ENCODE assay signal across 8 cellular contexts in the genomic region with DNA sequence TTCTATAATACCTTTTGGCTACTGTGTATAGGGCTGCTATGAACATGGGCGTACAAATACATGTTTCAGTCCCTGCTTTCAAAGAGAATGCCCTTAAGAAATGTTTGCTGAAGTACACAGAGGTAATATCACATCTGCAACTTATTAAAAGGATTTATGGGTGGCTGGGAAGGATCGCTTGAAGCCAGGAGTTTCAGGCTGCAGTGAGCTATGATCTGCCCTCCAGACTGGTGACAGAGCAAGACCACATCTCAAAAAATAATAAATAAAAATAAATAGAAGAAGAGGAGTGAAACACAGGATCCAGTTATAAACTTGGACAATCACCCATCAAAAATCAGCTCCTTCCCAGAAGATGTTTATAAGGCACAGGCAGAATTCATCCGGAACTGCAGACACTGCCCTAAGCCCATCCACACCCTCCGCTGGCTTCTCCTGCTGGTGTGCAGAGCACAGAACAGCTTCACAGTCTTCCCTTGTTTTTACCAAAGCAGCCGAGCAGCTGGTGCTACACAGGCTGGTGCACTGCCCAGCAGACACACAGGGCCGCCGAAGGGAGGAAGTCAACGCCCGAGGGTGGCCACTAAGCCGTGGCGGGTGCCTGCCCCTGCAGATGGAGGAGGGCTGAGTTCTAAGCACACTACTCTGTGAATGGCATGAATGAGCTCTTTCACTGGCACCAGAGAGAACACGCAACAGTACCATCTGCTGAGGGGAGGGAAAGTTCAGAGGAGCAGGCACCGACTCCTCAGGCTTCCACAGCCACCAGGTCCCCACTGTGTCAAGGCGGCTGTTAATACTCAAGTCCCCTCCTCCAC. TPM values are rescaled to one million over a fixed set of nuclear protein-coding genes. Genes with fewer than 3 reads are reported as not detected.
DNase-seq lines count a peak whose midpoint lies in the region; ATAC-seq and TF ChIP-seq lines count a peak whose summit lies in the region.

No MANE protein-coding gene starts in this region.

- no peaks in the 10 kb centered on the region for H3K9me3 ChIP-seq in CD4-positive, alpha-beta memory T cell (ENCODE audit: control insufficient read depth in 1 of 2, low read length in 2 of 2)
- H3K9me3 ChIP-seq in MG63: no peaks in the 10 kb centered on the region
- H3K9me3 ChIP-seq in hepatocyte (ENCODE audit: low read depth): no peaks in the 10 kb centered on the region

- peak overlapping the region in 7 of 8 donors; percentile 68 to 81 (median 72) for H3K4me3 Mint-ChIP-seq in CD4-positive, alpha-beta memory T cell
- H3K4me3 Mint-ChIP-seq in activated CD8-positive, alpha-beta T cell treated with anti-CD3 and anti-CD28 coated beads for 36 hours: peak overlapping the region; percentile 26
- peak overlapping the region; percentile 66 to 75 for H3K4me3 Mint-ChIP-seq in stimulated activated naive B cell treated with anti-CD40 and anti-IgM and Interleukin-4, amounts not matched to agents 10 μg/mL and 1 μg/mL and 100 μg/mL, for 72 hours

- H3K27me3 ChIP-seq in CD4-positive, alpha-beta memory T cell (ENCODE audit: insufficient read depth, low read length): no peaks in the 10 kb centered on the region
- H3K27me3 ChIP-seq in MG63 (no peaks in the 10 kb centered on the region), hepatocyte (no peaks in the 10 kb centered on the region)

- peak overlapping the region; percentile 14 for H3K27ac ChIP-seq in CD4-positive, alpha-beta memory T cell (ENCODE audit: low read depth, low read length)
- H3K27ac ChIP-seq in hepatocyte: peak overlapping the region; percentile 39

- peak overlapping the region; percentile 16 to 92 (median 67) for H3K27ac Mint-ChIP-seq in CD4-positive, alpha-beta memory T cell
- H3K27ac Mint-ChIP-seq in activated CD8-positive, alpha-beta T cell treated with anti-CD3 and anti-CD28 coated beads for 36 hours: peak overlapping the region; percentile 75
- peak overlapping the region; percentile 86 for H3K27ac Mint-ChIP-seq in stimulated activated naive B cell treated with anti-CD40 and anti-IgM and Interleukin-4, amounts not matched to agents 10 μg/mL and 1 μg/mL and 100 μg/mL, for 72 hours

- H3K9me2 ChIP-seq in hepatocyte (replicated peaks; ENCODE audit: insufficient read depth): no peaks in the 10 kb centered on the region

- POLR2A ChIA-PET in CD4-positive, alpha-beta memory T cell (lab: Charles Lee; ENCODE audit: partially characterized antibody): interaction anchor here (0.6 to 1.1 kb wide), 2 partner anchors 9 to 14 kb away, joined by 3 read pairs; no protein-coding TSS in a partner anchor
- POLR2A ChIA-PET in activated CD8-positive, alpha-beta T cell treated with anti-CD3 and anti-CD28 coated beads for 36 hours (lab: Charles Lee): interaction anchor here (0.7 to 4.4 kb wide), 4 partner anchors 14 to 88 kb away, joined by 3 to 15 read pairs (median 4); partner anchors contain the start of gene BRD4

- H3K36me3 Mint-ChIP-seq in CD4-positive, alpha-beta memory T cell: peaks cover 0 to 2% of the 10 kb centered on the region in 2 donors
- peaks cover 4% of the 10 kb centered on the region for H3K36me3 Mint-ChIP-seq in activated CD8-positive, alpha-beta T cell treated with anti-CD3 and anti-CD28 coated beads for 36 hours (ENCODE audit: low read depth)
- peaks cover 0 to 3% of the 10 kb centered on the region in 2 donors for H3K36me3 Mint-ChIP-seq in stimulated activated naive B cell treated with anti-CD40 and anti-IgM and Interleukin-4, amounts not matched to agents 10 μg/mL and 1 μg/mL and 100 μg/mL, for 72 hours

- H3K36me3 ChIP-seq in CD4-positive, alpha-beta memory T cell (ENCODE audit: insufficient read depth, low read length): no peaks in the 10 kb centered on the region
- H3K36me3 ChIP-seq in MG63: peaks cover 23% of the 10 kb centered on the region
- H3K36me3 ChIP-seq in hepatocyte (replicated peaks; ENCODE audit: insufficient read depth, low read depth): no peaks in the 10 kb centered on the region

- peaks cover 96% of the 10 kb centered on the region for H3K4me1 ChIP-seq in CD4-positive, alpha-beta memory T cell (ENCODE audit: insufficient read depth, low read length)
- peaks cover 82% of the 10 kb centered on the region for H3K4me1 ChIP-seq in hepatocyte (ENCODE audit: insufficient read depth)

- TF ChIP-seq CTCF in activated CD8-positive, alpha-beta T cell treated with anti-CD3 and anti-CD28 coated beads for 36 hours (IDR thresholded peaks at IDR 0.05): no peak
- no peak for TF ChIP-seq CTCF in hepatocyte (IDR thresholded peaks at IDR 0.05; ENCODE audit: poor library complexity)

- H4K20me1 ChIP-seq in hepatocyte (ENCODE audit: insufficient read depth, poor library complexity, severe bottlenecking): peaks cover 100% of the 10 kb centered on the region

- peaks cover 83 to 100% (median 93%) of the 10 kb centered on the region in 4 donors for H3K4me1 Mint-ChIP-seq in CD4-positive, alpha-beta memory T cell
- H3K4me1 Mint-ChIP-seq in activated CD8-positive, alpha-beta T cell treated with anti-CD3 and anti-CD28 coated beads for 36 hours (ENCODE audit: low read depth): peaks cover 95% of the 10 kb centered on the region
- H3K4me1 Mint-ChIP-seq in stimulated activated naive B cell treated with anti-CD40 and anti-IgM and Interleukin-4, amounts not matched to agents 10 μg/mL and 1 μg/mL and 100 μg/mL, for 72 hours: peaks cover 65 to 96% of the 10 kb centered on the region in 2 donors

- peak; percentile 13 for ATAC-seq in activated CD8-positive, alpha-beta T cell treated with anti-CD3 and anti-CD28 coated beads for 36 hours
- peak; percentile 70 to 74 for ATAC-seq in stimulated activated naive B cell treated with anti-CD40 and anti-IgM and Interleukin-4, amounts not matched to agents 10 μg/mL and 1 μg/mL and 100 μg/mL, for 72 hours (replicated peaks)
- no peak for ATAC-seq in GM21717 (IDR thresholded peaks at IDR 0.05; ENCODE audit: unreplicated experiment)

- peaks cover 100% of the 10 kb centered on the region for H3K79me2 ChIP-seq in hepatocyte

- CTCF ChIA-PET in CD4-positive, alpha-beta memory T cell (lab: Charles Lee; ENCODE audit: partially characterized antibody): interaction anchor here (1.2 to 2.4 kb wide), 2 partner anchors 9 to 10 kb away, joined by 3 to 8 read pairs; no protein-coding TSS in a partner anchor
- CTCF ChIA-PET in activated CD8-positive, alpha-beta T cell treated with anti-CD3 and anti-CD28 coated beads for 36 hours (lab: Charles Lee): interaction anchor here (1.9 kb wide), 1 partner anchor 29 kb away, joined by 6 read pairs; no protein-coding TSS in a partner anchor

- H3K4me3 ChIP-seq in CD4-positive, alpha-beta memory T cell (ENCODE audit: low read length in 2 of 2): no peak overlapping the region
- H3K4me3 ChIP-seq in MG63: no peak overlapping the region
- no peak overlapping the region for H3K4me3 ChIP-seq in hepatocyte

- intact Hi-C loops in CD4-positive, alpha-beta memory T cell (cut with micrococcal nuclease): loop anchor here (5.0 kb wide), 1 partner anchor 34 kb away; no protein-coding TSS in a partner anchor
- intact Hi-C loops in activated CD8-positive, alpha-beta T cell treated with anti-CD3 and anti-CD28 coated beads for 36 hours (cut with micrococcal nuclease): no loop called here

- 34% methylated on average over 14 of the region's 14 CpGs for WGBS in hepatocyte (ENCODE audit: low lambda C conversion rate, missing lambda C conversion rate)

- H2AFZ ChIP-seq in hepatocyte: no peak overlapping the region

- no peak for DNase-seq in CD4-positive, alpha-beta memory T cell
- DNase-seq in MG63 (peak; percentile 67), hepatocyte (ENCODE audit: low spot score) (no peak), NCI-H146 treated with DMSO at 0.1 percent for 48 hours (lab: John Stamatoyannopoulos, UW; ENCODE audit: unreplicated experiment) (no peak)
- DNase-seq in activated CD8-positive, alpha-beta T cell treated with anti-CD3 and anti-CD28 coated beads for 36 hours: no peak
- peak; percentile 35 for DNase-seq in stimulated activated naive B cell treated with anti-CD40 and anti-IgM and Interleukin-4, amounts not matched to agents 10 μg/mL and 1 μg/mL and 100 μg/mL, for 72 hours
- DNase-seq in stimulated activated CD4-positive, alpha-beta T cell treated with anti-CD3 and anti-CD28 coated beads, Interleukin-4, amount 100 ng/mL, for 4 hours: no peak

- H3K9me3 Mint-ChIP-seq in CD4-positive, alpha-beta memory T cell: no peaks in the 10 kb centered on the region
- H3K9me3 Mint-ChIP-seq in activated CD8-positive, alpha-beta T cell treated with anti-CD3 and anti-CD28 coated beads for 36 hours: no peaks in the 10 kb centered on the region
- H3K9me3 Mint-ChIP-seq in stimulated activated naive B cell treated with anti-CD40 and anti-IgM and Interleukin-4, amounts not matched to agents 10 μg/mL and 1 μg/mL and 100 μg/mL, for 72 hours: no peaks in the 10 kb centered on the region

- no peaks in the 10 kb centered on the region for H3K27me3 Mint-ChIP-seq in CD4-positive, alpha-beta memory T cell
- no peaks in the 10 kb centered on the region for H3K27me3 Mint-ChIP-seq in activated CD8-positive, alpha-beta T cell treated with anti-CD3 and anti-CD28 coated beads for 36 hours
- no peaks in the 10 kb centered on the region for H3K27me3 Mint-ChIP-seq in stimulated activated naive B cell treated with anti-CD40 and anti-IgM and Interleukin-4, amounts not matched to agents 10 μg/mL and 1 μg/mL and 100 μg/mL, for 72 hours

- peak overlapping the region; percentile 64 for H3K4me2 ChIP-seq in hepatocyte

RNA-seq across cellular contexts. Expression of gene BRD4, which starts 44.0 kb away (rescaled TPM):
- total RNA-seq in CD4-positive, alpha-beta memory T cell: 100 to 1,000 TPM; 149 to 152 TPM
- polyA plus RNA-seq in CD4-positive, alpha-beta memory T cell: 10 to 100 TPM in 1 of 2 donors, 1 to 10 TPM in 1; 4.2 to 48.2 TPM
- 9.3 and 16.0 TPM in 2 replicates for total RNA-seq in MG63 (2014; rRNA removed; shearing (Covaris generic); ENCODE audit: low replicate concordance)
- 10 to 100 TPM; 94.3 to 99.6 TPM for total RNA-seq in activated CD8-positive, alpha-beta T cell treated with anti-CD3 and anti-CD28 coated beads for 36 hours
- total RNA-seq in hepatocyte: 18.0 and 18.1 TPM in 2 replicates
- polyA plus RNA-seq in hepatocyte: 88.4 and 109 TPM in 2 replicates

RNA-seq across cellular contexts. Expression of gene EPHX3, which starts 56.1 kb away (rescaled TPM):
- under 1 TPM in 1 of 2 experiments, not detected in 1; 0.29 TPM for total RNA-seq in CD4-positive, alpha-beta memory T cell
- polyA plus RNA-seq in CD4-positive, alpha-beta memory T cell: not detected
- total RNA-seq in MG63 (2014; rRNA removed; shearing (Covaris generic); ENCODE audit: low replicate concordance): not detected in 2 replicates
- total RNA-seq in activated CD8-positive, alpha-beta T cell treated with anti-CD3 and anti-CD28 coated beads for 36 hours: not detected
- total RNA-seq in hepatocyte: 0.36 and 1.6 TPM in 2 replicates
- 3.5 and 3.6 TPM in 2 replicates for polyA plus RNA-seq in hepatocyte

Comparison
In these comparisons a context has a peak if more than half of its experiments do, and no peak if none do; other contexts are left out.
1. DNase-seq: peak in MG63 (single experiment) and stimulated activated naive B cell treated with anti-CD40 and anti-IgM and Interleukin-4, amounts not matched to agents 10 μg/mL and 1 μg/mL and 100 μg/mL, for 72 hours (single experiment); none in CD4-positive, alpha-beta memory T cell (0 of 5), activated CD8-positive, alpha-beta T cell treated with anti-CD3 and anti-CD28 coated beads for 36 hours (single experiment), hepatocyte (single experiment), NCI-H146 treated with DMSO at 0.1 percent for 48 hours (single experiment) and stimulated activated CD4-positive, alpha-beta T cell treated with anti-CD3 and anti-CD28 coated beads, Interleukin-4, amount 100 ng/mL, for 4 hours (0 of 2).
2. Peak in every context shown above with its lines, with median percentiles within 50 percentile points of each other: H3K27ac Mint-ChIP-seq and H3K4me3 Mint-ChIP-seq.